Comparison of ENCODE assay signal across 8 cellular contexts in genomic region chr10:31602541-31603244, GRCh38.
DNase-seq lines count a peak whose midpoint lies in the region; ATAC-seq and TF ChIP-seq lines count a peak whose summit lies in the region.

No MANE protein-coding gene starts in this region.

- POLR2A ChIA-PET in HEK293 (lab: Yijun Ruan, JAX) = interaction anchor here (0.9 to 1.3 kb wide), 2 partner anchors 8 to 158 kb away, joined by 3 to 4 read pairs; no protein-coding TSS in a partner anchor
- POLR2A ChIA-PET in naive thymus-derived CD4-positive, alpha-beta T cell (lab: Charles Lee) = interaction anchor here (1.0 kb wide), 1 partner anchor 44 kb away, joined by 3 read pairs; no protein-coding TSS in a partner anchor

- H3K4me3 Mint-ChIP-seq in naive thymus-derived CD4-positive, alpha-beta T cell = peak overlapping the region in 9 of 10 donors; percentile 61 to 94 (median 69)

- intact Hi-C loops in naive thymus-derived CD4-positive, alpha-beta T cell (cut with micrococcal nuclease) = loop anchor here (1.0 to 5.0 kb wide), 4 partner anchors 158 to 820 kb away; no protein-coding TSS in a partner anchor

- H3K27ac ChIP-seq in BLaER1 treated with 17β-estradiol and CSF1 and Interleukin-3, amounts not matched to agents 10 nM and 100 nM = peak overlapping the region; percentile 15 to 75 (median 54); a peak in 19 of 22 replicates
- H3K27ac ChIP-seq in HEK293 (ENCODE audit: extremely low read depth, low read depth, low read length) (peak overlapping the region; percentile 76), WERI-Rb-1 (peak overlapping the region; percentile 91)
- H3K27ac ChIP-seq in naive thymus-derived CD4-positive, alpha-beta T cell (ENCODE audit: low read depth, low read length) = no peak overlapping the region

- peaks cover 11 to 23% (median 18%) of the 10 kb centered on the region in 10 experiments; a peak in 19 of 20 replicates for H3K4me1 ChIP-seq in BLaER1 treated with 17β-estradiol and CSF1 and Interleukin-3, amounts not matched to agents 10 nM and 100 nM
- H3K4me1 ChIP-seq in HEK293 (ENCODE audit: control insufficient read depth, insufficient read depth, low read length) = peaks cover 6% of the 10 kb centered on the region; the same call in 1 of the 2 replicates
- H3K4me1 ChIP-seq in naive thymus-derived CD4-positive, alpha-beta T cell (ENCODE audit: control insufficient read depth in 2 of 2, insufficient read depth in 2 of 2, low read length in 2 of 2) = peaks cover 9 to 12% of the 10 kb centered on the region in 2 donors

- H3K9me3 ChIP-seq in BLaER1 treated with 17β-estradiol and CSF1 and Interleukin-3, amounts not matched to agents 10 nM and 100 nM (replicated peaks in 1 of 11) = no peaks in the 10 kb centered on the region
- H3K9me3 ChIP-seq in HEK293 (ENCODE audit: control insufficient read depth, insufficient read depth, low read depth, low read length) (no peaks in the 10 kb centered on the region), WERI-Rb-1 (ENCODE audit: severe bottlenecking) (no peaks in the 10 kb centered on the region)
- H3K9me3 ChIP-seq in naive thymus-derived CD4-positive, alpha-beta T cell (ENCODE audit: control insufficient read depth in 2 of 3, low read length in 3 of 3) = no peaks in the 10 kb centered on the region

- CTCF ChIA-PET in HEK293 (lab: Yijun Ruan, JAX) = interaction anchor here (0.6 to 1.0 kb wide), 2 partner anchors 9 to 17 kb away, joined by 3 to 5 read pairs; no protein-coding TSS in a partner anchor
- CTCF ChIA-PET in naive thymus-derived CD4-positive, alpha-beta T cell (lab: Charles Lee) = no interaction called here

- H3K36me3 ChIP-seq in BLaER1 treated with 17β-estradiol and CSF1 and Interleukin-3, amounts not matched to agents 10 nM and 100 nM = no peaks in the 10 kb centered on the region
- no peaks in the 10 kb centered on the region for H3K36me3 ChIP-seq in HEK293 (ENCODE audit: control insufficient read depth in 2 of 2, insufficient read depth in 1 of 2, low read length in 2 of 2)
- no peaks in the 10 kb centered on the region for H3K36me3 ChIP-seq in WERI-Rb-1
- peaks cover 0 to 7% (median 0%) of the 10 kb centered on the region in 3 experiments for H3K36me3 ChIP-seq in naive thymus-derived CD4-positive, alpha-beta T cell (ENCODE audit: control insufficient read depth in 2 of 3, insufficient read depth in 3 of 3, low read length in 3 of 3)

- H3K4me3 ChIP-seq in BLaER1 treated with 17β-estradiol and CSF1 and Interleukin-3, amounts not matched to agents 10 nM and 100 nM = peak overlapping the region; percentile 65 to 87 (median 74)
- peak overlapping the region; percentile 63 for H3K4me3 ChIP-seq in HEK293 (ENCODE audit: low read depth, low read length)
- H3K4me3 ChIP-seq in WERI-Rb-1 (ENCODE audit: low read depth, low read length) = peak overlapping the region; percentile 49
- H3K4me3 ChIP-seq in fibroblast of the aortic adventitia (ENCODE audit: low read depth, low read length) = peak overlapping the region; percentile 69
- H3K4me3 ChIP-seq in naive thymus-derived CD4-positive, alpha-beta T cell (ENCODE audit: low read length) = peak overlapping the region; percentile 61

- H3K9ac ChIP-seq in BLaER1 treated with 17β-estradiol and CSF1 and Interleukin-3, amounts not matched to agents 10 nM and 100 nM = peak overlapping the region; percentile 65 to 80 (median 75)

- peak overlapping the region; percentile 74 to 91 (median 85) for H3K4me2 ChIP-seq in BLaER1 treated with 17β-estradiol and CSF1 and Interleukin-3, amounts not matched to agents 10 nM and 100 nM

- peaks cover 0 to 20% (median 11%) of the 10 kb centered on the region in 7 donors for H3K4me1 Mint-ChIP-seq in naive thymus-derived CD4-positive, alpha-beta T cell

- TF ChIP-seq CTCF in HEK293 (tag by site-specific recombination; IDR thresholded peaks at IDR 0.05) (no peak), WERI-Rb-1 (IDR thresholded peaks at IDR 0.05; ENCODE audit: low read depth, low read length) (no peak), fibroblast of the aortic adventitia (IDR thresholded peaks at IDR 0.05; ENCODE audit: insufficient read depth, low read length) (no peak)

- H3K27ac Mint-ChIP-seq in naive thymus-derived CD4-positive, alpha-beta T cell = no peak overlapping the region

- no peaks in the 10 kb centered on the region for H3K36me3 Mint-ChIP-seq in naive thymus-derived CD4-positive, alpha-beta T cell

- DNase-seq in WERI-Rb-1 (peak; percentile 65), fibroblast of the aortic adventitia (ENCODE audit: low read depth) (peak; percentile 87), activated gamma-delta T cell treated with Interleukin-2 at 50 U/mL for 16 hours (no peak), NK-92 (lab: John Stamatoyannopoulos, UW; ENCODE audit: unreplicated experiment) (no peak)
- DNase-seq in naive thymus-derived CD4-positive, alpha-beta T cell = peak in 1 of 9 donors; percentile 13

- no peaks in the 10 kb centered on the region for H3K27me3 Mint-ChIP-seq in naive thymus-derived CD4-positive, alpha-beta T cell

- ATAC-seq in naive thymus-derived CD4-positive, alpha-beta T cell = no peak
- ATAC-seq in HG03342 (IDR thresholded peaks at IDR 0.05; ENCODE audit: unreplicated experiment) = no peak

- no peaks in the 10 kb centered on the region for H3K27me3 ChIP-seq in BLaER1 treated with 17β-estradiol and CSF1 and Interleukin-3, amounts not matched to agents 10 nM and 100 nM
- H3K27me3 ChIP-seq in WERI-Rb-1 (ENCODE audit: insufficient read depth, low read depth, severe bottlenecking) = no peaks in the 10 kb centered on the region
- H3K27me3 ChIP-seq in naive thymus-derived CD4-positive, alpha-beta T cell (ENCODE audit: control insufficient read depth in 2 of 2, insufficient read depth in 2 of 2, low read length in 2 of 2) = no peaks in the 10 kb centered on the region

- peaks cover 0 to 6% (median 0%) of the 10 kb centered on the region in 11 donors for H3K9me3 Mint-ChIP-seq in naive thymus-derived CD4-positive, alpha-beta T cell

- H4K20me1 ChIP-seq in BLaER1 treated with 17β-estradiol and CSF1 and Interleukin-3, amounts not matched to agents 10 nM and 100 nM = no peaks in the 10 kb centered on the region

TF ChIP-seq in HEK293, 187 proteins besides CTCF, POLR2A, EP300 and RAD21 (continues in another document):
- TF ChIP-seq SP7 (tag by site-specific recombination; IDR thresholded peaks at IDR 0.05) (no peak), ZNF624 (tag by site-specific recombination; IDR thresholded peaks at IDR 0.05) (no peak), ZNF335 (tag by site-specific recombination; conservative IDR thresholded peaks at IDR 0.05) (peak; percentile 60; the same call in 1 of the 2 replicates), GLIS2 (tag by site-specific recombination; IDR thresholded peaks at IDR 0.05) (peak; percentile 38; the same call in 1 of the 2 replicates)
- TF ChIP-seq, protein P1, sequence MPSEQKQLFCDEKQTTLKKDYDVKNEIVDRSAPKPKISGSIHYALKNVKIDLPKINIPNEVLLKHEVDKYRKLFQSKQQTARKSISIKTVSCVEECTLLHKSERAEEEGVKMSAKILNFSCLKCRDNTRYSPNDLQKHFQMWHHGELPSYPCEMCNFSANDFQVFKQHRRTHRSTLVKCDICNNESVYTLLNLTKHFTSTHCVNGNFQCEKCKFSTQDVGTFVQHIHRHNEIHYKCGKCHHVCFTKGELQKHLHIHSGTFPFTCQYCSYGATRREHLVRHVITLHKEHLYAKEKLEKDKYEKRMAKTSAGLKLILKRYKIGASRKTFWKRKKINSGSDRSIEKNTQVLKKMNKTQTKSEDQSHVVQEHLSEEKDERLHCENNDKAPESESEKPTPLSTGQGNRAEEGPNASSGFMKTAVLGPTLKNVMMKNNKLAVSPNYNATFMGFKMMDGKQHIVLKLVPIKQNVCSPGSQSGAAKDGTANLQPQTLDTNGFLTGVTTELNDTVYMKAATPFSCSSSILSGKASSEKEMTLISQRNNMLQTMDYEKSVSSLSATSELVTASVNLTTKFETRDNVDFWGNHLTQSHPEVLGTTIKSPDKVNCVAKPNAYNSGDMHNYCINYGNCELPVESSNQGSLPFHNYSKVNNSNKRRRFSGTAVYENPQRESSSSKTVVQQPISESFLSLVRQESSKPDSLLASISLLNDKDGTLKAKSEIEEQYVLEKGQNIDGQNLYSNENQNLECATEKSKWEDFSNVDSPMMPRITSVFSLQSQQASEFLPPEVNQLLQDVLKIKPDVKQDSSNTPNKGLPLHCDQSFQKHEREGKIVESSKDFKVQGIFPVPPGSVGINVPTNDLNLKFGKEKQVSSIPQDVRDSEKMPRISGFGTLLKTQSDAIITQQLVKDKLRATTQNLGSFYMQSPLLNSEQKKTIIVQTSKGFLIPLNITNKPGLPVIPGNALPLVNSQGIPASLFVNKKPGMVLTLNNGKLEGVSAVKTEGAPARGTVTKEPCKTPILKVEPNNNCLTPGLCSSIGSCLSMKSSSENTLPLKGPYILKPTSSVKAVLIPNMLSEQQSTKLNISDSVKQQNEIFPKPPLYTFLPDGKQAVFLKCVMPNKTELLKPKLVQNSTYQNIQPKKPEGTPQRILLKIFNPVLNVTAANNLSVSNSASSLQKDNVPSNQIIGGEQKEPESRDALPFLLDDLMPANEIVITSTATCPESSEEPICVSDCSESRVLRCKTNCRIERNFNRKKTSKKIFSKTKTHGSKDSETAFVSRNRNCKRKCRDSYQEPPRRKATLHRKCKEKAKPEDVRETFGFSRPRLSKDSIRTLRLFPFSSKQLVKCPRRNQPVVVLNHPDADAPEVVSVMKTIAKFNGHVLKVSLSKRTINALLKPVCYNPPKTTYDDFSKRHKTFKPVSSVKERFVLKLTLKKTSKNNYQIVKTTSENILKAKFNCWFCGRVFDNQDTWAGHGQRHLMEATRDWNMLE (tag by site-specific recombination; conservative IDR thresholded peaks at IDR 0.05; ENCODE audit: low read depth) = no peak

Comparison
In these comparisons a context has a peak if more than half of its experiments do, and no peak if none do; other contexts are left out.
1. DNase-seq: peak in WERI-Rb-1 (single experiment) and fibroblast of the aortic adventitia (single experiment); none in activated gamma-delta T cell treated with Interleukin-2 at 50 U/mL for 16 hours (single experiment) and NK-92 (single experiment).
2. Peak in every context shown above with its lines, with median percentiles within 50 percentile points of each other: H3K4me3 ChIP-seq.